In the genomic region with DNA sequence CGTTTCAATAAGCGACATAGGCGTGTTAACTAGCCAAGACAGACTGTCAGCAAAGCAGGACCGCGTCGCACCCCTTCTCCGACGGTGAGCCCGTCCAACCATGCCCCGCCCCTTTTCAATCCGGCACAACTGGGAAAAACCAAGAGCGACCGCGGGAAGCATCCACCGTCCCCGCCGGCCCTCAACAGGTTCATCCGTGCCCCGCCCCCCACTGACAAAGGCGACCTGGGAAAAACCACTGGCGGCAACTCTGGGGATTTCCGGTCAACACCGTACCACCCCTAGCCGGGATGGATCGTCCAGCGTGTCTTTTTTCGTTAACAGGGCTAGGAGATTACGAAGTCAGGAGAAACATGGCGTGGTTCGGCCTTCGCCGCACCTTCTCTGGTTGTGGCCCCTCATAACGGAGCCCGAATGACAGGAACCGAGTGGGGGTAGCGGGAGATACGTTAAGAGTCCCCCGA, we compare ENCODE assay signal across 8 cellular contexts. TPM values are rescaled to one million over a fixed set of nuclear protein-coding genes. Genes with fewer than 3 reads are reported as not detected.
DNase-seq lines count a peak whose midpoint lies in the region; ATAC-seq and TF ChIP-seq lines count a peak whose summit lies in the region.

No MANE protein-coding gene starts in this region.

- no peak for TF ChIP-seq EP300 in upper lobe of left lung (IDR thresholded peaks at IDR 0.05)

- H3K9me3 ChIP-seq in BLaER1 (peaks cover 11% of the 10 kb centered on the region; the same call in 1 of the 2 replicates), PC-3 (ENCODE audit: low read length) (no peaks in the 10 kb centered on the region), upper lobe of left lung (peaks cover 0 to 3% (median 0%) of the 10 kb centered on the region in 4 donors)

- H3F3A ChIP-seq in PC-3 (ENCODE audit: low read length, unreplicated experiment), result no peaks in the 10 kb centered on the region

- no peaks in the 10 kb centered on the region for H3K9me3 Mint-ChIP-seq in naive B cell

- intact Hi-C loops in PC-3 (cut with micrococcal nuclease), result loop anchor here (2.0 to 5.0 kb wide), 2 partner anchors 14 to 145 kb away; partner anchors contain the start of genes SLC35A2 and TFE3

- H3K4me1 ChIP-seq in BLaER1 (peaks cover 24% of the 10 kb centered on the region), PC-3 (ENCODE audit: insufficient read depth, low read length) (peaks cover 17% of the 10 kb centered on the region), upper lobe of left lung (peaks cover 4 to 16% (median 10%) of the 10 kb centered on the region in 4 donors)

- H3K9ac ChIP-seq in BLaER1 (peak overlapping the region; percentile 87), PC-3 (ENCODE audit: low read length) (peak overlapping the region; percentile 98)

- BruUV-seq in PC-3 (replicated peaks; lab: Mats Ljungman, UMichigan), result TSS peak; percentile 48

- H3K27ac Mint-ChIP-seq in naive B cell, result peak overlapping the region; percentile 84 to 99 (median 96)

- H3K27me3 ChIP-seq in BLaER1 (peaks cover 14% of the 10 kb centered on the region), PC-3 (ENCODE audit: low read length) (no peaks in the 10 kb centered on the region), upper lobe of left lung (no peaks in the 10 kb centered on the region)

- H3K4me2 ChIP-seq in BLaER1, result peak overlapping the region; percentile 64
- peak overlapping the region; percentile 93 for H3K4me2 ChIP-seq in PC-3 (ENCODE audit: low read length)

- H3K4me3 Mint-ChIP-seq in naive B cell, result peak overlapping the region; percentile 78 to 94 (median 92)

- peak overlapping the region; percentile 76 for H3K4me3 ChIP-seq in BLaER1
- peak overlapping the region; percentile 83 for H3K4me3 ChIP-seq in Jurkat, Clone E6-1 (ENCODE audit: low read length)
- peak overlapping the region; percentile 92 for H3K4me3 ChIP-seq in PC-3 (ENCODE audit: low read length)
- H3K4me3 ChIP-seq in upper lobe of left lung, result peak overlapping the region; percentile 36 to 72 (median 68)

- H4K20me1 ChIP-seq in BLaER1 (peaks cover 36% of the 10 kb centered on the region), PC-3 (ENCODE audit: low read length) (no peaks in the 10 kb centered on the region)

- H2AFZ ChIP-seq in PC-3 (ENCODE audit: low read length), result peak overlapping the region; percentile 91

- H3K36me3 ChIP-seq in BLaER1 (peaks cover 41% of the 10 kb centered on the region), PC-3 (ENCODE audit: low read depth, low read length) (peaks cover 6% of the 10 kb centered on the region), upper lobe of left lung (peaks cover 0 to 29% (median 12%) of the 10 kb centered on the region in 4 donors)

- DNase-seq in Jurkat, Clone E6-1 (ENCODE audit: low read depth, low spot score), result no peak
- DNase-seq in PC-3 (peak; percentile 78), fibroblast of peridontal ligament (ENCODE audit: extremely low read depth) (peak; percentile 53), naive B cell (peak; percentile 33), upper lobe of left lung (peak; percentile 84)
- peak; percentile 47 for DNase-seq in activated T-helper 9 cell treated with anti-CD3 and anti-CD28 coated beads, Interleukin-2, amount 50 U/mL, for 16 hours (ENCODE audit: low read depth)

- no peaks in the 10 kb centered on the region for H3K27me3 Mint-ChIP-seq in naive B cell

- H3K27ac ChIP-seq in BLaER1 (peak overlapping the region; percentile 89), PC-3 (ENCODE audit: low read length) (peak overlapping the region; percentile 91), upper lobe of left lung (peak overlapping the region; percentile 95 to 96 (median 96))

- peaks cover 60% of the 10 kb centered on the region for H3K79me2 ChIP-seq in PC-3 (ENCODE audit: low read length)

- POLR2A ChIA-PET in PC-3 (lab: Charles Lee; ENCODE audit: unreplicated experiment), result interaction anchor here (0.7 to 1.4 kb wide), 3 partner anchors 15 to 323 kb away, joined by 3 to 9 read pairs (median 8); partner anchors contain the start of genes HDAC6, RBM3 and SLC35A2

- TF ChIP-seq CTCF in PC-3 (conservative IDR thresholded peaks at IDR 0.05; ENCODE audit: low read depth, low read length) (no peak), upper lobe of left lung (IDR thresholded peaks at IDR 0.05) (no peak)

- WGBS in upper lobe of left lung, 2 donors, result 0 to 46% methylated on average over 1 to 38 of the region's 38 CpGs

- CTCF ChIA-PET in PC-3 (lab: Charles Lee), result no interaction called here

- no peak for TF ChIP-seq POLR2A in upper lobe of left lung (IDR thresholded peaks at IDR 0.05)

- H3K4me1 Mint-ChIP-seq in naive B cell, result peaks cover 10 to 31% (median 15%) of the 10 kb centered on the region in 3 donors

- no peaks in the 10 kb centered on the region for H3K9me2 ChIP-seq in PC-3 (replicated peaks; ENCODE audit: low read length)

- peak; percentile 13 for ATAC-seq in GM19463 (IDR thresholded peaks at IDR 0.05; ENCODE audit: unreplicated experiment)
- peak; percentile 48 for ATAC-seq in PC-3
- ATAC-seq in naive B cell (ENCODE audit: low read depth in 2 of 2), result peak; percentile 7 to 16
- ATAC-seq in upper lobe of left lung (ENCODE audit: low FRiP score in 2 of 2), result peak; percentile 83 to 89

- H3K36me3 Mint-ChIP-seq in naive B cell, result peaks cover 0 to 4% of the 10 kb centered on the region in 2 donors

RNA-seq across cellular contexts. Expression of gene TIMM17B, which starts 0.4 kb away (rescaled TPM):
- 95.9 TPM for polyA plus RNA-seq in Jurkat, Clone E6-1 (2012; ENCODE audit: insufficient read depth, insufficient read length)
- total RNA-seq in PC-3 (2014; rRNA removed) (101 and 119 TPM in 2 replicates), upper lobe of left lung (10 to 100 TPM; 29.6 to 49.6 (median 42.6) TPM)
- polyA plus RNA-seq in naive B cell (ENCODE audit: low read depth in 6 of 6), result 10 to 100 TPM; 77.1 to 97.2 (median 86.4) TPM

RNA-seq across cellular contexts. Expression of gene PQBP1, which starts 0.5 kb away (rescaled TPM):
- 113 TPM for polyA plus RNA-seq in Jurkat, Clone E6-1 (2012; ENCODE audit: insufficient read depth, insufficient read length)
- total RNA-seq in PC-3 (2014; rRNA removed) (189 and 241 TPM in 2 replicates), upper lobe of left lung (10 to 100 TPM; 49.1 to 76.9 (median 65.2) TPM)
- 100 to 1,000 TPM in 1 of 6 donors, 10 to 100 TPM in 5; 56.8 to 101 (median 83.6) TPM for polyA plus RNA-seq in naive B cell (ENCODE audit: low read depth in 6 of 6)

RNA-seq across cellular contexts. Expression of gene SLC35A2, which starts 14.3 kb away (rescaled TPM):
- 22.6 TPM for polyA plus RNA-seq in Jurkat, Clone E6-1 (2012; ENCODE audit: insufficient read depth, insufficient read length)
- total RNA-seq in PC-3 (2014; rRNA removed) (46.6 and 46.8 TPM in 2 replicates), upper lobe of left lung (10 to 100 TPM in 5 of 6 donors, 1 to 10 TPM in 1; 5.2 to 32.0 (median 23.3) TPM)
- polyA plus RNA-seq in naive B cell (ENCODE audit: low read depth in 6 of 6), result 10 to 100 TPM in 3 of 6 donors, 1 to 10 TPM in 3; 8.5 to 11.6 (median 10.0) TPM

RNA-seq across cellular contexts. Expression of gene PIM2, which starts 21.6 kb away (rescaled TPM):
- polyA plus RNA-seq in Jurkat, Clone E6-1 (2012; ENCODE audit: insufficient read depth, insufficient read length), result 21.1 TPM
- 24.1 and 25.6 TPM in 2 replicates for total RNA-seq in PC-3 (2014; rRNA removed)
- polyA plus RNA-seq in naive B cell (ENCODE audit: low read depth in 6 of 6), result 100 to 1,000 TPM; 202 to 489 (median 254) TPM
- total RNA-seq in upper lobe of left lung, result 10 to 100 TPM; 16.3 to 36.1 (median 26.2) TPM

Comparison
In these comparisons a context has a peak if more than half of its experiments do, and no peak if none do; other contexts are left out.
1. ATAC-seq: peak in every context shown above with its lines; median percentile 86 in upper lobe of left lung; 48 in PC-3; 13 in GM19463; 12 in naive B cell.